Comparison of ENCODE assay signal across 1 cellular context in genomic region chr1:230977781-230978490, GRCh38.
A peak's percentile ranks its signal among the peaks of the same experiment; 100 is the strongest.
TF ChIP-seq lines count a peak whose summit lies in the region.

No MANE protein-coding gene starts in this region.

TF ChIP-seq in HEK293, 187 proteins besides CTCF, POLR2A, EP300 and RAD21 (continued from another document):
- no peak for TF ChIP-seq MYNN (tag by site-specific recombination; IDR thresholded peaks at IDR 0.05; ENCODE audit: borderline replicate concordance)
- TF ChIP-seq ZNF449 (tag by site-specific recombination; IDR thresholded peaks at IDR 0.05) = 0 out of 2 replicates have a peak, but pooled peaks have one; percentile 23
- TF ChIP-seq ZNF433 (tag by site-specific recombination; IDR thresholded peaks at IDR 0.05; ENCODE audit: low read depth) = no peak
- 0 out of 2 replicates have a peak, but pooled peaks have one; percentile 39 for TF ChIP-seq ZNF558 (tag by site-specific recombination; IDR thresholded peaks at IDR 0.05)
- TF ChIP-seq ZNF341 (tag by site-specific recombination; IDR thresholded peaks at IDR 0.05; ENCODE audit: low read depth) = peak; percentile 99
- TF ChIP-seq ZNF112 (tag by site-specific recombination; IDR thresholded peaks at IDR 0.05) = no peak
- no peak for TF ChIP-seq ZNF510 (tag by site-specific recombination; IDR thresholded peaks at IDR 0.05; ENCODE audit: insufficient replicate concordance)
- no peak for TF ChIP-seq ZNF280C (tag by site-specific recombination; IDR thresholded peaks at IDR 0.05)
- TF ChIP-seq KLF8 (tag by site-specific recombination; IDR thresholded peaks at IDR 0.05) = peak; percentile 83; the same call in 1 of the 2 replicates
- peak; percentile 54 for TF ChIP-seq ZNF600 (tag by site-specific recombination; IDR thresholded peaks at IDR 0.05)
- no peak for TF ChIP-seq ZNF76 (tag by site-specific recombination; IDR thresholded peaks at IDR 0.05; ENCODE audit: borderline replicate concordance, low read depth)
- no peak for TF ChIP-seq ZNF174 (tag by site-specific recombination; IDR thresholded peaks at IDR 0.05)
- no peak for TF ChIP-seq ZNF670 (tag by site-specific recombination; IDR thresholded peaks at IDR 0.05; ENCODE audit: low read depth)
- TF ChIP-seq ZNF23 (tag by site-specific recombination; IDR thresholded peaks at IDR 0.05; ENCODE audit: borderline replicate concordance) = no peak
- TF ChIP-seq ZNF169 (tag by site-specific recombination; IDR thresholded peaks at IDR 0.05) = no peak
- no peak for TF ChIP-seq GFI1B (tag by site-specific recombination; IDR thresholded peaks at IDR 0.05)
- no peak for TF ChIP-seq ZNF274 (IDR thresholded peaks at IDR 0.05; ENCODE audit: low read length)
- no peak for TF ChIP-seq ZNF274 (tag by site-specific recombination; IDR thresholded peaks at IDR 0.05; ENCODE audit: borderline replicate concordance)
- no peak for TF ChIP-seq ZNF362 (tag by site-specific recombination; IDR thresholded peaks at IDR 0.05)
- TF ChIP-seq ZNF394 (tag by site-specific recombination; IDR thresholded peaks at IDR 0.05; ENCODE audit: borderline replicate concordance) = peak; percentile 36; the same call in 1 of the 2 replicates
- peak; percentile 61; the same call in 1 of the 2 replicates for TF ChIP-seq SP7 (tag by site-specific recombination; IDR thresholded peaks at IDR 0.05)
- no peak for TF ChIP-seq ZNF555 (tag by site-specific recombination; conservative IDR thresholded peaks at IDR 0.05)
- TF ChIP-seq ZNF175 (tag by site-specific recombination; IDR thresholded peaks at IDR 0.05) = no peak
- no peak for TF ChIP-seq BCL11B (tag by site-specific recombination; IDR thresholded peaks at IDR 0.05; ENCODE audit: low read depth)
- TF ChIP-seq ZBTB7A (tag by site-specific recombination; IDR thresholded peaks at IDR 0.05; ENCODE audit: low read depth) = no peak
- TF ChIP-seq ZNF596 (tag by site-specific recombination; IDR thresholded peaks at IDR 0.05) = no peak
- no peak for TF ChIP-seq YY2 (tag by site-specific recombination; IDR thresholded peaks at IDR 0.05)
- TF ChIP-seq ZNF10 (tag by site-specific recombination; IDR thresholded peaks at IDR 0.05) = no peak
- TF ChIP-seq ZNF580 (tag by site-specific recombination; IDR thresholded peaks at IDR 0.05) = no peak
- TF ChIP-seq ZNF335 (tag by site-specific recombination; conservative IDR thresholded peaks at IDR 0.05) = peak; percentile 93
- no peak for TF ChIP-seq ZNF513 (tag by site-specific recombination; IDR thresholded peaks at IDR 0.05)
- TF ChIP-seq PRDM2 (tag by site-specific recombination; IDR thresholded peaks at IDR 0.05; ENCODE audit: borderline replicate concordance) = no peak
- TF ChIP-seq ZNF19 (tag by site-specific recombination; IDR thresholded peaks at IDR 0.05; ENCODE audit: low read depth) = no peak
- peak; percentile 20; the same call in 1 of the 2 replicates for TF ChIP-seq MEIS1 (CRISPR knock-in tag; IDR thresholded peaks at IDR 0.05; ENCODE audit: borderline replicate concordance)
- no peak for TF ChIP-seq ZNF18 (tag by site-specific recombination; IDR thresholded peaks at IDR 0.05)
